31 cellular contexts compared by ENCODE assay signal in genomic region chr5:102890133-102890532, GRCh38.
"Had no signal": no experiment of that assay in that cellular context is flagged by ENCODE, and none has a peak within 500 bp of the region (broad histone marks: within the 10 kb centered on the region; RNA-seq: fewer than 3 reads in every experiment).

No MANE protein-coding gene starts in this region.

- H3K27me3 ChIP-seq: ascending aorta, brain microvascular endothelial cell, dorsolateral prefrontal cortex, esophagus muscularis mucosa, foreskin keratinocyte, gastrocnemius medialis had no signal

- H3K4me1 ChIP-seq: foreskin keratinocyte had no signal

- H3K27me3 Mint-ChIP-seq: activated CD4-positive, alpha-beta memory T cell treated with anti-CD3 and anti-CD28 coated beads for 36 hours; activated CD4-positive, alpha-beta T cell treated with anti-CD3 and anti-CD28 coated beads for 36 hours; activated CD4-positive, alpha-beta T cell treated with anti-CD3 and anti-CD28 coated beads, Interleukin-2, amount 10 ng/mL, durations not matched to agents 24 days and 14 days; activated CD8-positive, alpha-beta memory T cell treated with anti-CD3 and anti-CD28 coated beads, Interleukin-2, amount 10 ng/mL, durations not matched to agents 7 days and 5 days; activated naive CD4-positive, alpha-beta T cell treated with anti-CD3 and anti-CD28 coated beads, Interleukin-2, amount 50 U/mL, for 24 hours; activated naive CD8-positive, alpha-beta T cell treated with anti-CD3 and anti-CD28 coated beads for 36 hours; activated naive CD8-positive, alpha-beta T cell treated with anti-CD3 and anti-CD28 coated beads, Interleukin-2, amount 50 U/mL, for 24 hours; central memory CD8-positive, alpha-beta T cell; dendritic cell treated with granulocyte-macrophage colony-stimulating factor and Interleukin-4, amounts not matched to agents 40 ng/mL and 50 ng/mL, for 4 days had no signal

- H3K27ac ChIP-seq: ascending aorta, brain microvascular endothelial cell, coronary artery, dorsolateral prefrontal cortex, esophagus muscularis mucosa, foreskin keratinocyte had no signal

- H3K4me3 Mint-ChIP-seq: activated CD4-positive, alpha-beta memory T cell treated with anti-CD3 and anti-CD28 coated beads for 36 hours; activated CD4-positive, alpha-beta T cell treated with anti-CD3 and anti-CD28 coated beads for 36 hours; activated CD4-positive, alpha-beta T cell treated with anti-CD3 and anti-CD28 coated beads, Interleukin-2, amount 10 ng/mL, durations not matched to agents 24 days and 14 days; activated CD8-positive, alpha-beta memory T cell treated with anti-CD3 and anti-CD28 coated beads, Interleukin-2, amount 10 ng/mL, durations not matched to agents 7 days and 5 days; activated CD8-positive, alpha-beta T cell treated with anti-CD3 and anti-CD28 coated beads, Interleukin-2, amount 10 ng/mL, durations not matched to agents 7 days and 5 days; activated naive CD4-positive, alpha-beta T cell treated with anti-CD3 and anti-CD28 coated beads for 36 hours; activated naive CD4-positive, alpha-beta T cell treated with anti-CD3 and anti-CD28 coated beads, Interleukin-2, amount 50 U/mL, for 24 hours; activated naive CD8-positive, alpha-beta T cell treated with anti-CD3 and anti-CD28 coated beads for 36 hours; activated naive CD8-positive, alpha-beta T cell treated with anti-CD3 and anti-CD28 coated beads, Interleukin-2, amount 50 U/mL, for 24 hours; activated T-helper 1 cell treated with anti-CD3 and anti-CD28 coated beads, Interleukin-12 subunit alpha, Interleukin-12 subunit beta, Interleukin-2, Interleukin-4 antibody, amounts not matched to agents 30 ng/mL and 10 ng/mL and 1 ng/mL, durations not matched to agents 14 hours and 24 hours and 36 hours; central memory CD8-positive, alpha-beta T cell; dendritic cell treated with granulocyte-macrophage colony-stimulating factor and Interleukin-4, amounts not matched to agents 40 ng/mL and 50 ng/mL, for 4 days; endodermal cell had no signal

- H3K9me3 Mint-ChIP-seq: activated CD4-positive, alpha-beta memory T cell treated with anti-CD3 and anti-CD28 coated beads for 36 hours; activated CD4-positive, alpha-beta T cell treated with anti-CD3 and anti-CD28 coated beads, Interleukin-2, amount 10 ng/mL, durations not matched to agents 24 days and 14 days; activated naive CD4-positive, alpha-beta T cell treated with anti-CD3 and anti-CD28 coated beads for 36 hours; activated naive CD4-positive, alpha-beta T cell treated with anti-CD3 and anti-CD28 coated beads, Interleukin-2, amount 50 U/mL, for 24 hours; activated naive CD8-positive, alpha-beta T cell treated with anti-CD3 and anti-CD28 coated beads for 36 hours; activated naive CD8-positive, alpha-beta T cell treated with anti-CD3 and anti-CD28 coated beads, Interleukin-2, amount 50 U/mL, for 24 hours; activated T-helper 1 cell treated with anti-CD3 and anti-CD28 coated beads, Interleukin-12 subunit alpha, Interleukin-12 subunit beta, Interleukin-2, Interleukin-4 antibody, amounts not matched to agents 30 ng/mL and 10 ng/mL and 1 ng/mL, durations not matched to agents 14 hours and 24 hours and 36 hours; activated T-helper 2 cell treated with anti-CD3 and anti-CD28 coated beads, Interferon-gamma antibody, Interleukin-2, Interleukin-4, amounts not matched to agents 10 μg/mL and 5 μg/mL and 100 μg/mL, durations not matched to agents 14 hours and 24 hours and 36 hours; central memory CD8-positive, alpha-beta T cell; dendritic cell treated with granulocyte-macrophage colony-stimulating factor and Interleukin-4, amounts not matched to agents 40 ng/mL and 50 ng/mL, for 4 days; endodermal cell had no signal

- H3K27ac Mint-ChIP-seq: activated CD4-positive, alpha-beta memory T cell treated with anti-CD3 and anti-CD28 coated beads for 36 hours; activated CD4-positive, alpha-beta T cell treated with anti-CD3 and anti-CD28 coated beads for 36 hours; activated CD4-positive, alpha-beta T cell treated with anti-CD3 and anti-CD28 coated beads, Interleukin-2, amount 10 ng/mL, durations not matched to agents 24 days and 14 days; activated CD8-positive, alpha-beta memory T cell treated with anti-CD3 and anti-CD28 coated beads, Interleukin-2, amount 10 ng/mL, durations not matched to agents 7 days and 5 days; activated CD8-positive, alpha-beta T cell treated with anti-CD3 and anti-CD28 coated beads, Interleukin-2, amount 10 ng/mL, durations not matched to agents 7 days and 5 days; activated naive CD4-positive, alpha-beta T cell treated with anti-CD3 and anti-CD28 coated beads for 36 hours; activated naive CD4-positive, alpha-beta T cell treated with anti-CD3 and anti-CD28 coated beads, Interleukin-2, amount 50 U/mL, for 24 hours; activated naive CD8-positive, alpha-beta T cell treated with anti-CD3 and anti-CD28 coated beads for 36 hours; activated naive CD8-positive, alpha-beta T cell treated with anti-CD3 and anti-CD28 coated beads, Interleukin-2, amount 50 U/mL, for 24 hours; activated T-helper 1 cell treated with anti-CD3 and anti-CD28 coated beads, Interleukin-12 subunit alpha, Interleukin-12 subunit beta, Interleukin-2, Interleukin-4 antibody, amounts not matched to agents 30 ng/mL and 10 ng/mL and 1 ng/mL, durations not matched to agents 14 hours and 24 hours and 36 hours; activated T-helper 2 cell treated with anti-CD3 and anti-CD28 coated beads, Interferon-gamma antibody, Interleukin-2, Interleukin-4, amounts not matched to agents 10 μg/mL and 5 μg/mL and 100 μg/mL, durations not matched to agents 14 hours and 24 hours and 36 hours; dendritic cell treated with granulocyte-macrophage colony-stimulating factor and Interleukin-4, amounts not matched to agents 40 ng/mL and 50 ng/mL, for 4 days; endodermal cell had no signal

- H3K36me3 ChIP-seq: ascending aorta, brain microvascular endothelial cell, esophagus muscularis mucosa, gastrocnemius medialis had no signal

- H3K9me3 ChIP-seq: ascending aorta, esophagus muscularis mucosa, gastrocnemius medialis had no signal

- ATAC-seq: activated CD4-positive, alpha-beta T cell treated with anti-CD3 and anti-CD28 coated beads for 36 hours; activated CD8-positive, alpha-beta memory T cell treated with anti-CD3 and anti-CD28 coated beads, Interleukin-2, amount 10 ng/mL, durations not matched to agents 7 days and 5 days; activated CD8-positive, alpha-beta T cell treated with anti-CD3 and anti-CD28 coated beads, Interleukin-2, amount 10 ng/mL, durations not matched to agents 7 days and 5 days; activated naive CD8-positive, alpha-beta T cell treated with anti-CD3 and anti-CD28 coated beads, Interleukin-2, amount 50 U/mL, for 24 hours; foreskin keratinocyte; gastrocnemius medialis had no signal

- H3K4me3 ChIP-seq: ascending aorta, coronary artery, dorsolateral prefrontal cortex, esophagus muscularis mucosa, gastrocnemius medialis had no signal

- DNase-seq: activated CD4-positive, alpha-beta memory T cell treated with anti-CD3 and anti-CD28 coated beads for 36 hours; activated CD4-positive, alpha-beta T cell treated with anti-CD3 and anti-CD28 coated beads for 36 hours; activated CD4-positive, alpha-beta T cell treated with anti-CD3 and anti-CD28 coated beads, Interleukin-2, amount 10 ng/mL, durations not matched to agents 24 days and 14 days; activated CD4-positive, CD25-positive, alpha-beta regulatory T cell; activated CD4-positive, CD25-positive, alpha-beta regulatory T cell treated with anti-CD3 and anti-CD28 coated beads, Interleukin-2, amount 50 U/mL, for 72 hours; activated CD8-positive, alpha-beta memory T cell treated with anti-CD3 and anti-CD28 coated beads, Interleukin-2, amount 10 ng/mL, durations not matched to agents 7 days and 5 days; activated CD8-positive, alpha-beta memory T cell treated with anti-CD3 and anti-CD28 coated beads, Interleukin-2, amount 50 U/mL, for 4 hours; activated CD8-positive, alpha-beta T cell treated with anti-CD3 and anti-CD28 coated beads, Interleukin-2, amount 10 ng/mL, durations not matched to agents 7 days and 5 days; activated effector memory CD4-positive, alpha-beta T cell treated with anti-CD3 and anti-CD28 coated beads, Interleukin-2, amount 50 U/mL, for 16 hours; activated naive CD4-positive, alpha-beta T cell treated with anti-CD3 and anti-CD28 coated beads for 36 hours; activated naive CD8-positive, alpha-beta T cell treated with anti-CD3 and anti-CD28 coated beads for 36 hours; activated naive CD8-positive, alpha-beta T cell treated with anti-CD3 and anti-CD28 coated beads, Interleukin-2, amount 50 U/mL, for 24 hours; activated T-cell treated with anti-CD3 and anti-CD28 coated beads, Interleukin-2, amount 50 U/mL, for 1 hour; activated T-cell treated with anti-CD3 and anti-CD28 coated beads, Interleukin-2, amount 50 U/mL, for 48 hours; brain microvascular endothelial cell; dorsolateral prefrontal cortex; effector memory CD4-positive, alpha-beta T cell; endodermal cell; erythroblast; foreskin keratinocyte; gastrocnemius medialis; glutamatergic neuron; T-helper 2 cell had no signal

- H3K4me1 Mint-ChIP-seq: endodermal cell had no signal
